1 cellular context compared by ENCODE assay signal in the genomic region with DNA sequence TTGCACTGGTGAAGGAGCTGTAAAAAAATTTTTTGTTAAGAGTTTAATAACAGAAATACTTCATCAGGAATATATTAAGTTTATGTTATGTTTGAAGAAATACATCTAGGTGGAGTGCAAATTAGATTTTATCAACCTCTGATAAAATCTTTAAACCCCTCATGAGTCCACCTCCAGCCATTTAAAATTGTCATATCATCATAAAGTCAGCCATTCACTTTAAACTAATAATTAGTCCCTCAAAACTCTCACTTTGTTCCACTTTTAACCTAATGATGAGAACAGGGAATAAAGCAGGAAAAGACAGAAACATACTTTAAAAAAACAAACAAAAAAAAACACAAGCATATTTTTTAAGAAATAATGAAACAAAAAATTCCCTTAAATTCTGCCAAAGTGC.
TF ChIP-seq lines count a peak whose summit lies in the region.

No MANE protein-coding gene starts in this region.

TF ChIP-seq in K562, 482 proteins besides CTCF, POLR2A, EP300 and RAD21:
- TF ChIP-seq NRF1 (conservative IDR thresholded peaks at IDR 0.05 in 1 of 2, IDR thresholded peaks at IDR 0.05 in 1 of 2) = no peak
- TF ChIP-seq MAFG (tag; conservative IDR thresholded peaks at IDR 0.05) = peak; percentile 55
- TF ChIP-seq, protein P1, sequence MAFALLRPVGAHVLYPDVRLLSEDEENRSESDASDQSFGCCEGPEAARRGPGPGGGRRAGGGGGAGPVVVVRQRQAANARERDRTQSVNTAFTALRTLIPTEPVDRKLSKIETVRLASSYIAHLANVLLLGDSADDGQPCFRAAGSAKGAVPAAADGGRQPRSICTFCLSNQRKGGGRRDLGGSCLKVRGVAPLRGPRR (CRISPR knock-in tag; IDR thresholded peaks at IDR 0.05) = no peak
- TF ChIP-seq ZNF197 (CRISPR knock-in tag; IDR thresholded peaks at IDR 0.05; ENCODE audit: low read depth) = no peak
- TF ChIP-seq, protein P2, sequence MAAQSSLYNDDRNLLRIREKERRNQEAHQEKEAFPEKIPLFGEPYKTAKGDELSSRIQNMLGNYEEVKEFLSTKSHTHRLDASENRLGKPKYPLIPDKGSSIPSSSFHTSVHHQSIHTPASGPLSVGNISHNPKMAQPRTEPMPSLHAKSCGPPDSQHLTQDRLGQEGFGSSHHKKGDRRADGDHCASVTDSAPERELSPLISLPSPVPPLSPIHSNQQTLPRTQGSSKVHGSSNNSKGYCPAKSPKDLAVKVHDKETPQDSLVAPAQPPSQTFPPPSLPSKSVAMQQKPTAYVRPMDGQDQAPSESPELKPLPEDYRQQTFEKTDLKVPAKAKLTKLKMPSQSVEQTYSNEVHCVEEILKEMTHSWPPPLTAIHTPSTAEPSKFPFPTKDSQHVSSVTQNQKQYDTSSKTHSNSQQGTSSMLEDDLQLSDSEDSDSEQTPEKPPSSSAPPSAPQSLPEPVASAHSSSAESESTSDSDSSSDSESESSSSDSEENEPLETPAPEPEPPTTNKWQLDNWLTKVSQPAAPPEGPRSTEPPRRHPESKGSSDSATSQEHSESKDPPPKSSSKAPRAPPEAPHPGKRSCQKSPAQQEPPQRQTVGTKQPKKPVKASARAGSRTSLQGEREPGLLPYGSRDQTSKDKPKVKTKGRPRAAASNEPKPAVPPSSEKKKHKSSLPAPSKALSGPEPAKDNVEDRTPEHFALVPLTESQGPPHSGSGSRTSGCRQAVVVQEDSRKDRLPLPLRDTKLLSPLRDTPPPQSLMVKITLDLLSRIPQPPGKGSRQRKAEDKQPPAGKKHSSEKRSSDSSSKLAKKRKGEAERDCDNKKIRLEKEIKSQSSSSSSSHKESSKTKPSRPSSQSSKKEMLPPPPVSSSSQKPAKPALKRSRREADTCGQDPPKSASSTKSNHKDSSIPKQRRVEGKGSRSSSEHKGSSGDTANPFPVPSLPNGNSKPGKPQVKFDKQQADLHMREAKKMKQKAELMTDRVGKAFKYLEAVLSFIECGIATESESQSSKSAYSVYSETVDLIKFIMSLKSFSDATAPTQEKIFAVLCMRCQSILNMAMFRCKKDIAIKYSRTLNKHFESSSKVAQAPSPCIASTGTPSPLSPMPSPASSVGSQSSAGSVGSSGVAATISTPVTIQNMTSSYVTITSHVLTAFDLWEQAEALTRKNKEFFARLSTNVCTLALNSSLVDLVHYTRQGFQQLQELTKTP (IDR thresholded peaks at IDR 0.05; ENCODE audit: low read depth in 1 of 2, partially characterized antibody in 2 of 2) = no peak
- peak; percentile 31; the same call in 1 of the 2 replicates for TF ChIP-seq MAFF (IDR thresholded peaks at IDR 0.05; ENCODE audit: low read length)
- TF ChIP-seq FOXM1 (IDR thresholded peaks at IDR 0.05; ENCODE audit: low read depth) = no peak
- no peak for TF ChIP-seq FOXM1 (CRISPR knock-in tag; IDR thresholded peaks at IDR 0.05; ENCODE audit: low read depth)
- no peak for TF ChIP-seq HDAC6 (IDR thresholded peaks at IDR 0.05; ENCODE audit: low read depth, low read length)
- TF ChIP-seq C11orf30 (IDR thresholded peaks at IDR 0.05; ENCODE audit: low read depth) = peak; percentile 78
- no peak for TF ChIP-seq ARID1B (IDR thresholded peaks at IDR 0.05)
- TF ChIP-seq SP2 (IDR thresholded peaks at IDR 0.05; ENCODE audit: extremely low read depth, low read depth, low read length, poor library complexity, severe bottlenecking) = no peak
- 0 out of 2 replicates have a peak, but pooled peaks have one; percentile 23 for TF ChIP-seq POLR2H (tag; IDR thresholded peaks at IDR 0.05; ENCODE audit: low read depth)
- TF ChIP-seq ZNF316 (IDR thresholded peaks at IDR 0.05) = peak; percentile 88
TF ChIP-seq in K562: peak in this region for 5.
